ENCODE assay signal across 1 cellular context in the genomic region with DNA sequence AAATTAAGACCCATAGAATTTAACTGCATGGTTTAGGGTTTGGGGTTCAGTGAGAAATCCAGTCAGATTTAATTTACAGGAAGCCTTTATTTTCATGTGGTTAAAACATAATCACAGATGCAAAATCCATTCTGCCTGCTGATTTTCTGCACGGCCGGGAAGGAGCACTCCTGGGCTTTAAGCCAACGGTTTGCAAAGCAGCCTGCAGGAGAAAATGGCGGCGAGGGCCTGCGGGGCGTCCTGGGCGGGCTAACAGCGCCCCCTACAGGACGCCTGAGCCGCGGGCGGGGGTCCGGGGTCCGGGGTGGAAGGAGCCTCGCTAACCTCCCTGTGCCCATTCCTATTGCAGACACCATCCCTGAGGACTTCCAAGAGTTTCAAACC.
TF ChIP-seq lines count a peak whose summit lies in the region.

No MANE protein-coding gene starts in this region.

TF ChIP-seq in H1, 55 proteins besides CTCF, POLR2A, EP300 and RAD21:
- TF ChIP-seq, protein P1, sequence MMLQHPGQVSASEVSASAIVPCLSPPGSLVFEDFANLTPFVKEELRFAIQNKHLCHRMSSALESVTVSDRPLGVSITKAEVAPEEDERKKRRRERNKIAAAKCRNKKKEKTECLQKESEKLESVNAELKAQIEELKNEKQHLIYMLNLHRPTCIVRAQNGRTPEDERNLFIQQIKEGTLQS (IDR thresholded peaks at IDR 0.05; ENCODE audit: insufficient read depth, low read depth, low read length): no peak
- TF ChIP-seq YY1 (IDR thresholded peaks at IDR 0.05; ENCODE audit: low read depth, low read length) (peak; percentile 98), ASH2L (IDR thresholded peaks at IDR 0.05; ENCODE audit: low read length) (no peak), BRCA1 (IDR thresholded peaks at IDR 0.05; ENCODE audit: low read depth, low read length) (no peak), JUN (IDR thresholded peaks at IDR 0.05; ENCODE audit: low read depth, low read length) (no peak), RNF2 (IDR thresholded peaks at IDR 0.05; ENCODE audit: borderline replicate concordance, low read depth, low read length, missing control alignments, poor library complexity, severe bottlenecking) (no peak)
- TF ChIP-seq, protein P2, sequence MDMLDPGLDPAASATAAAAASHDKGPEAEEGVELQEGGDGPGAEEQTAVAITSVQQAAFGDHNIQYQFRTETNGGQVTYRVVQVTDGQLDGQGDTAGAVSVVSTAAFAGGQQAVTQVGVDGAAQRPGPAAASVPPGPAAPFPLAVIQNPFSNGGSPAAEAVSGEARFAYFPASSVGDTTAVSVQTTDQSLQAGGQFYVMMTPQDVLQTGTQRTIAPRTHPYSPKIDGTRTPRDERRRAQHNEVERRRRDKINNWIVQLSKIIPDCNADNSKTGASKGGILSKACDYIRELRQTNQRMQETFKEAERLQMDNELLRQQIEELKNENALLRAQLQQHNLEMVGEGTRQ (IDR thresholded peaks at IDR 0.05; ENCODE audit: low read length): no peak
TF ChIP-seq in H1: peak in this region for 1.
